Comparison of ENCODE assay signal across 28 cellular contexts in the genomic region with DNA sequence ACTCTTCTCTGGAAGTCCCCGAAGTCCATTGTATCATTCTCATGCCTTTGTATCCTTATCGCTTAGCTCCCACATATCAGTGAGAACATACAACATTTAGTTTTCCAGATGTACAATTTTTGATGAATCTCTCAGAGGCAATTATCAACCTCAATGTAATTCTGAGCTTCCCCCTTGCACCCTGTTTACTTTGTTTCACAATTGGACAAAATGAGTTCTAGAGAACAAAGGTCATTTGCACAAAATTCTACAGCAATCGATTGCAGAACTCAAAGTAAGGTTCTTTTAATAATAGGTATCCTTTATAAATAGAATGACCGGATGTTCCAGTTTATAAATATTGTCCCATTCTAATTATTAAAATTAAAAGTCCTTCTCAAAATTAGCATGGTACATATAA.
"Had no signal": no experiment of that assay in that cellular context is flagged by ENCODE, and none has a peak within 500 bp of the region (broad histone marks: within the 10 kb centered on the region; RNA-seq: fewer than 3 reads in every experiment).

No MANE protein-coding gene starts in this region.

- H3K4me1 ChIP-seq: lower lobe of right lung, parathyroid adenoma, psoas muscle, right atrium auricular region, stomach, testis, transverse colon, upper lobe of left lung, vagina had no signal

- H3K79me2 ChIP-seq: parathyroid adenoma had no signal

- H3K27ac Mint-ChIP-seq: immature natural killer cell; naive thymus-derived CD8-positive, alpha-beta T cell; nephron; stimulated activated naive B cell treated with anti-CD40 and anti-IgM and Interleukin-4, amounts not matched to agents 10 μg/mL and 1 μg/mL and 100 μg/mL, for 72 hours had no signal

- H3K9ac ChIP-seq: parathyroid adenoma had no signal

- DNase-seq: hypothalamus; immature natural killer cell; islet precursor cell; left ventricle myocardium superior; lower lobe of right lung; mammary epithelial cell; mesenchymal stem cell; naive thymus-derived CD8-positive, alpha-beta T cell; nucleus accumbens; psoas muscle; stimulated activated CD4-positive, alpha-beta T cell treated with anti-CD3 and anti-CD28 coated beads, Interleukin-12 subunit alpha, Interleukin-12 subunit beta, amount 100 ng/mL, for 4 hours; stimulated activated CD4-positive, alpha-beta T cell treated with anti-CD3 and anti-CD28 coated beads, Interleukin-15, amount 100 ng/mL, for 24 hours; stimulated activated CD4-positive, alpha-beta T cell treated with anti-CD3 and anti-CD28 coated beads, Interleukin-2, amount 100 ng/mL, for 24 hours; stimulated activated CD4-positive, alpha-beta T cell treated with anti-CD3 and anti-CD28 coated beads, Interleukin-4, amount 100 ng/mL, for 1 hour; stimulated activated naive B cell treated with anti-CD40 and anti-IgM and Interleukin-4, amounts not matched to agents 10 μg/mL and 1 μg/mL and 100 μg/mL, for 72 hours; stimulated activated naive CD8-positive, alpha-beta T cell treated with anti-CD3 and anti-CD28 coated beads, Interleukin-15, Interleukin-2, amounts not matched to agents 100 U/mL and 50 U/mL, for 24 hours; stomach; testis; thyroid gland; transverse colon; upper lobe of left lung had no signal

- H3K9me3 ChIP-seq: lower lobe of right lung, psoas muscle, right atrium auricular region, stomach, testis, thyroid gland, transverse colon, upper lobe of left lung, vagina had no signal

- H3K27me3 Mint-ChIP-seq: naive thymus-derived CD8-positive, alpha-beta T cell had no signal

- H3K27me3 ChIP-seq: right atrium auricular region, stomach, testis, thyroid gland, transverse colon, upper lobe of left lung, vagina had no signal

- H3K27ac ChIP-seq: lower lobe of right lung, parathyroid adenoma, psoas muscle, right atrium auricular region, skin epidermis, stomach, testis, thyroid gland, transverse colon, upper lobe of left lung, vagina had no signal

- H3K36me3 ChIP-seq: lower lobe of right lung, right atrium auricular region, stomach, thyroid gland, transverse colon, upper lobe of left lung, vagina had no signal

- H3K36me3 Mint-ChIP-seq: immature natural killer cell; naive thymus-derived CD8-positive, alpha-beta T cell; stimulated activated naive B cell treated with anti-CD40 and anti-IgM and Interleukin-4, amounts not matched to agents 10 μg/mL and 1 μg/mL and 100 μg/mL, for 72 hours had no signal

- H3K4me1 Mint-ChIP-seq: immature natural killer cell; naive thymus-derived CD8-positive, alpha-beta T cell; neural crest cell had no signal

- H3K4me3 Mint-ChIP-seq: immature natural killer cell; naive thymus-derived CD8-positive, alpha-beta T cell; nephron; neural crest cell; stimulated activated naive B cell treated with anti-CD40 and anti-IgM and Interleukin-4, amounts not matched to agents 10 μg/mL and 1 μg/mL and 100 μg/mL, for 72 hours had no signal

- H2AFZ ChIP-seq: parathyroid adenoma had no signal

- H3K9me3 Mint-ChIP-seq: immature natural killer cell; stimulated activated naive B cell treated with anti-CD40 and anti-IgM and Interleukin-4, amounts not matched to agents 10 μg/mL and 1 μg/mL and 100 μg/mL, for 72 hours had no signal

- H3K4me3 ChIP-seq: lower lobe of right lung, psoas muscle, right atrium auricular region, skin epidermis, stomach, testis, thyroid gland, transverse colon, upper lobe of left lung, vagina had no signal

- ATAC-seq: left ventricle myocardium superior; lower lobe of right lung; naive thymus-derived CD8-positive, alpha-beta T cell; psoas muscle; sciatic nerve; stimulated activated naive B cell treated with anti-CD40 and anti-IgM and Interleukin-4, amounts not matched to agents 10 μg/mL and 1 μg/mL and 100 μg/mL, for 72 hours; stimulated activated naive CD8-positive, alpha-beta T cell treated with anti-CD3 and anti-CD28 coated beads, Interleukin-15, Interleukin-2, amounts not matched to agents 100 U/mL and 50 U/mL, for 24 hours had no signal
